ENCODE assay signal across 18 cellular contexts in the genomic region with DNA sequence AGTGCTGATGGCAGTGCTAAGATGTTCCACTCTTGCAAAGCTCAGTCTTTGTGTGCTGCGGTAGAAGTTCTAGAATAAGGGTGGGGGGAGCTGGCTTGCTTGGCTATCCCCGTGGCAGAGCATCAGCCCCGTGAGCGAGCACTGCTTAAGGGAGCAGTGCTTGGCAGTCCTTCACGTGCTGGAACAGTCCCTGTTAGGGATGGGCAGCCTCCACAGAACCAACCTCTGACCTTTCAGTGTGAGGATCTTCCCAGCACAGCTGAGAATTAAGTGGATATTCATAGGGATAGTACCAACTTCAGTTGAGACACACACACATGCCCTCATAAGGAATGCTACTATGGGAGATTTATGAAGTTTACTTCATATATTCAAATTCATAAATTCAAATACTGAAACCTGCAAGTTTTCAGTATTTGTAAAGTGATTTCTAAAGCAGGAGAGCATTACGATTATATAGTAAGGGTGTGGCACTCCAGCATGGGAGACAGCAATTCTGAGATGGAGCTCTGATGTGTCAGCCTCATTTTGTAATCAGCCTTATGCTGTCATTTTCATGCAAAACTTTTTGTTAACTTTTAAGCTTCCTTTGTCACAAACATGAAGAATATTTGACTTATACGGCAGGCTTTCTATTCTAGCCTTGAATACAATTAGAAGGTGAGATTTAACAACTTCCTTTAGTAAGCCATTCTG. TPM values are rescaled to one million over a fixed set of nuclear protein-coding genes. Genes with fewer than 3 reads are reported as not detected.
DNase-seq lines count a peak whose midpoint lies in the region; ATAC-seq, FAIRE-seq and TF ChIP-seq lines count a peak whose summit lies in the region.
"Had no signal": no experiment of that assay in that cellular context is flagged by ENCODE, and none has a peak within 500 bp of the region (broad histone marks: within the 10 kb centered on the region; RNA-seq: fewer than 3 reads in every experiment).

No MANE protein-coding gene starts in this region.

- H4K20me1 ChIP-seq in KMS-11 (ENCODE audit: insufficient read depth) = no peaks in the 10 kb centered on the region

- no peaks in the 10 kb centered on the region for H3K9me3 ChIP-seq in parathyroid adenoma (ENCODE audit: control insufficient read depth, low read length)
- no peaks in the 10 kb centered on the region for H3K9me3 ChIP-seq in Peyer's patch

- 0 out of 2 replicates have a peak, but pooled peaks cover 4% of the 10 kb centered on the region for H3K36me3 ChIP-seq in KMS-11 (ENCODE audit: insufficient read depth)
- H3K36me3 ChIP-seq in parathyroid adenoma (ENCODE audit: control insufficient read depth, insufficient read depth, low read length) = no peaks in the 10 kb centered on the region
- peaks cover 0 to 6% (median 0%) of the 10 kb centered on the region in 3 donors for H3K36me3 ChIP-seq in Peyer's patch

- H3K4me1 ChIP-seq in KMS-11 (ENCODE audit: low read depth, poor library complexity, severe bottlenecking) = peaks cover 59% of the 10 kb centered on the region
- H3K4me1 ChIP-seq in parathyroid adenoma = peaks cover 8% of the 10 kb centered on the region
- no peaks in the 10 kb centered on the region for H3K4me1 ChIP-seq in Peyer's patch

- FAIRE-seq in D721Med (lab: Jason Lieb, UNC) = peak; percentile 60
- FAIRE-seq: K562 had no signal

- DNase-seq in D721Med (ENCODE audit: insufficient read length, low spot score) (no peak), epithelial cell of esophagus (ENCODE audit: low read depth) (peak; percentile 50), Peyer's patch (no peak)
- DNase-seq in activated CD8-positive, alpha-beta memory T cell treated with anti-CD3 and anti-CD28 coated beads, Interleukin-2, amount 50 U/mL, for 48 hours = no peak
- DNase-seq: ACHN, COR-L47, NCI-H146, NCI-H2081, NCI-H510A treated with DMSO at 0.1 percent for 48 hours, NCI-H82, PC-3, Right ventricle myocardium superior had no signal

- peaks cover 58% of the 10 kb centered on the region for H3K79me2 ChIP-seq in KMS-11 (ENCODE audit: insufficient read depth, low read depth)
- H3K79me2 ChIP-seq in parathyroid adenoma = peaks cover 6% of the 10 kb centered on the region

- H3K4me2 ChIP-seq in KMS-11 (peak overlapping the region; percentile 63), parathyroid adenoma (ENCODE audit: low read length) (peak overlapping the region; percentile 8)

- no peak for ATAC-seq in HG03565 (IDR thresholded peaks at IDR 0.05; ENCODE audit: unreplicated experiment)
- ATAC-seq: HCT116, PC-3 had no signal

- no peak for TF ChIP-seq CTCF in D721Med (IDR thresholded peaks at IDR 0.05; ENCODE audit: insufficient read depth, missing control alignments)
- TF ChIP-seq CTCF in KMS-11 (conservative IDR thresholded peaks at IDR 0.05; ENCODE audit: low read depth, low read length) = no peak
- TF ChIP-seq CTCF in epithelial cell of esophagus (IDR thresholded peaks at IDR 0.05; ENCODE audit: insufficient read depth, low read depth, low read length, missing control alignments) = no peak
- TF ChIP-seq CTCF in parathyroid adenoma (IDR thresholded peaks at IDR 0.05) = no peak
- no peak for TF ChIP-seq CTCF in Peyer's patch (IDR thresholded peaks at IDR 0.05)

- TF ChIP-seq POLR2A in Peyer's patch (IDR thresholded peaks at IDR 0.05) = no peak

- H2AFZ ChIP-seq in KMS-11 (ENCODE audit: low read depth) = 0 out of 2 replicates have a peak overlapping the region, but pooled peaks have one; percentile 29
- no peak overlapping the region for H2AFZ ChIP-seq in parathyroid adenoma

- peak overlapping the region; percentile 46; the same call in 1 of the 2 replicates for H3K9ac ChIP-seq in KMS-11
- H3K9ac ChIP-seq in parathyroid adenoma = no peak overlapping the region

- H3K27me3 ChIP-seq in KMS-11 (ENCODE audit: insufficient read depth, low read depth) (no peaks in the 10 kb centered on the region), parathyroid adenoma (ENCODE audit: control insufficient read depth, insufficient read depth, low read length) (no peaks in the 10 kb centered on the region), Peyer's patch (no peaks in the 10 kb centered on the region)

- H3K4me3 ChIP-seq in KMS-11 (IDR thresholded peaks at IDR 0.05; ENCODE audit: insufficient read depth, low read depth, low read length) (no peak overlapping the region), epithelial cell of esophagus (ENCODE audit: low read length) (no peak overlapping the region), parathyroid adenoma (ENCODE audit: low read depth, low read length) (no peak overlapping the region), Peyer's patch (no peak overlapping the region)
- H3K4me3 ChIP-seq: K562, SK-N-MC had no signal

- H3K27ac ChIP-seq in KMS-11 (peak overlapping the region; percentile 77), parathyroid adenoma (no peak overlapping the region), Peyer's patch (no peak overlapping the region)
- H3K27ac ChIP-seq: SK-N-MC had no signal

RNA-seq across cellular contexts. Expression of a gene that starts 39.5 kb away (rescaled TPM):
- total RNA-seq in Peyer's patch = 100 to 1,000 TPM in 1 of 4 donors, 10 to 100 TPM in 3; 37.5 to 107 (median 61.9) TPM
